Comparison of ENCODE assay signal across 1 cellular context in genomic region chr17:30761058-30761457, GRCh38.
TF ChIP-seq lines count a peak whose summit lies in the region.

No MANE protein-coding gene starts in this region.

TF ChIP-seq in HepG2, 621 proteins besides CTCF, POLR2A, EP300 and RAD21 (continued from another document):
- TF ChIP-seq LRRFIP1 (CRISPR knock-in tag; conservative IDR thresholded peaks at IDR 0.05) (no peak), CEBPB (IDR thresholded peaks at IDR 0.05; ENCODE audit: borderline replicate concordance, low read depth, low read length) (peak; percentile 61; the same call in 1 of the 2 replicates)
